8 cellular contexts compared by ENCODE assay signal in genomic region chr1:219660666-219661463, GRCh38. TPM values are rescaled to one million over a fixed set of nuclear protein-coding genes. Genes with fewer than 3 reads are reported as not detected.
DNase-seq lines count a peak whose midpoint lies in the region; ATAC-seq and TF ChIP-seq lines count a peak whose summit lies in the region.

No MANE protein-coding gene starts in this region.

- H3K27me3 ChIP-seq in osteoblast (ENCODE audit: insufficient read depth, low read length), result no peaks in the 10 kb centered on the region

- no peaks in the 10 kb centered on the region for H4K20me1 ChIP-seq in osteoblast (ENCODE audit: insufficient read depth, low read length)

- CTCF ChIA-PET in activated naive CD4-positive, alpha-beta T cell treated with anti-CD3 and anti-CD28 coated beads for 36 hours (lab: Charles Lee), result interaction anchor here (0.7 to 1.7 kb wide), 4 partner anchors 10 to 740 kb away, joined by 3 to 7 read pairs (median 4); no protein-coding TSS in a partner anchor

- peak; percentile 74 for TF ChIP-seq CTCF in glutamatergic neuron (IDR thresholded peaks at IDR 0.05; ENCODE audit: partially characterized antibody, unreplicated experiment)
- TF ChIP-seq CTCF in osteoblast (IDR thresholded peaks at IDR 0.05; ENCODE audit: extremely low read depth, low read depth, low read length), result peak; percentile 99

- H3K9me3 Mint-ChIP-seq in activated CD4-positive, alpha-beta T cell treated with anti-CD3 and anti-CD28 coated beads, Interleukin-2, amount 10 ng/mL, durations not matched to agents 24 days and 14 days, result no peaks in the 10 kb centered on the region
- H3K9me3 Mint-ChIP-seq in activated naive CD4-positive, alpha-beta T cell treated with anti-CD3 and anti-CD28 coated beads for 36 hours, result no peaks in the 10 kb centered on the region
- H3K9me3 Mint-ChIP-seq in glutamatergic neuron (ENCODE audit: unreplicated experiment), result peaks cover 3% of the 10 kb centered on the region

- H3K79me2 ChIP-seq in osteoblast (ENCODE audit: insufficient read depth, low read length), result no peaks in the 10 kb centered on the region

- peak overlapping the region; percentile 83 for H3K4me2 ChIP-seq in osteoblast (ENCODE audit: insufficient read depth, low read length)

- H3K27me3 Mint-ChIP-seq in activated CD4-positive, alpha-beta T cell treated with anti-CD3 and anti-CD28 coated beads, Interleukin-2, amount 10 ng/mL, durations not matched to agents 24 days and 14 days, result peaks cover 11% of the 10 kb centered on the region
- H3K27me3 Mint-ChIP-seq in activated naive CD4-positive, alpha-beta T cell treated with anti-CD3 and anti-CD28 coated beads for 36 hours (ENCODE audit: low read depth), result peaks cover 26% of the 10 kb centered on the region
- no peaks in the 10 kb centered on the region for H3K27me3 Mint-ChIP-seq in glutamatergic neuron (ENCODE audit: unreplicated experiment)

- H3K4me3 ChIP-seq in osteoblast (ENCODE audit: insufficient read depth, low read length), result peak overlapping the region; percentile 58

- DNase-seq in activated CD4-positive, alpha-beta T cell treated with anti-CD3 and anti-CD28 coated beads, Interleukin-2, amount 10 ng/mL, durations not matched to agents 24 days and 14 days, result peak; percentile 83
- no peak for DNase-seq in activated CD4-positive, alpha-beta T cell treated with anti-CD3 and anti-CD28 coated beads, Interleukin-2, amount 50 U/mL, for 4 hours
- DNase-seq in NCI-H2029 (lab: John Stamatoyannopoulos, UW) (peak; percentile 54), glutamatergic neuron (peak; percentile 94), osteoblast (ENCODE audit: insufficient read length, low spot score, missing footprints) (no peak), HT-29 (ENCODE audit: low spot score) (no peak)
- peak; percentile 68 for DNase-seq in activated naive CD4-positive, alpha-beta T cell treated with anti-CD3 and anti-CD28 coated beads for 36 hours

- peak overlapping the region; percentile 53 for H3K4me3 Mint-ChIP-seq in activated CD4-positive, alpha-beta T cell treated with anti-CD3 and anti-CD28 coated beads, Interleukin-2, amount 10 ng/mL, durations not matched to agents 24 days and 14 days
- no peak overlapping the region for H3K4me3 Mint-ChIP-seq in activated naive CD4-positive, alpha-beta T cell treated with anti-CD3 and anti-CD28 coated beads for 36 hours
- peak overlapping the region; percentile 88 for H3K4me3 Mint-ChIP-seq in glutamatergic neuron (ENCODE audit: unreplicated experiment)

- H3K36me3 Mint-ChIP-seq in activated CD4-positive, alpha-beta T cell treated with anti-CD3 and anti-CD28 coated beads, Interleukin-2, amount 10 ng/mL, durations not matched to agents 24 days and 14 days (ENCODE audit: low read depth), result no peaks in the 10 kb centered on the region
- H3K36me3 Mint-ChIP-seq in activated naive CD4-positive, alpha-beta T cell treated with anti-CD3 and anti-CD28 coated beads for 36 hours (ENCODE audit: low read depth), result no peaks in the 10 kb centered on the region
- H3K36me3 Mint-ChIP-seq in glutamatergic neuron (ENCODE audit: unreplicated experiment), result no peaks in the 10 kb centered on the region

- no peaks in the 10 kb centered on the region for H3K36me3 ChIP-seq in osteoblast (ENCODE audit: insufficient read depth, low read length)

- no peaks in the 10 kb centered on the region for H3K9me3 ChIP-seq in osteoblast (ENCODE audit: low read depth, low read length)

- intact Hi-C loops in activated CD4-positive, alpha-beta T cell treated with anti-CD3 and anti-CD28 coated beads, Interleukin-2, amount 10 ng/mL, durations not matched to agents 24 days and 14 days (cut with micrococcal nuclease), result loop anchor here (10.0 kb wide), 1 partner anchor 456 kb away; no protein-coding TSS in a partner anchor
- intact Hi-C loops in activated naive CD4-positive, alpha-beta T cell treated with anti-CD3 and anti-CD28 coated beads for 36 hours (cut with micrococcal nuclease), result loop anchor here (1.0 to 2.0 kb wide), 2 partner anchors 457 to 1330 kb away; no protein-coding TSS in a partner anchor

- H2AFZ ChIP-seq in osteoblast (ENCODE audit: low read length), result peak overlapping the region; percentile 84

- H3K27ac Mint-ChIP-seq in activated CD4-positive, alpha-beta T cell treated with anti-CD3 and anti-CD28 coated beads, Interleukin-2, amount 10 ng/mL, durations not matched to agents 24 days and 14 days, result no peak overlapping the region
- H3K27ac Mint-ChIP-seq in activated naive CD4-positive, alpha-beta T cell treated with anti-CD3 and anti-CD28 coated beads for 36 hours, result no peak overlapping the region
- H3K27ac Mint-ChIP-seq in glutamatergic neuron (ENCODE audit: unreplicated experiment), result peak overlapping the region; percentile 69

- peaks cover 23% of the 10 kb centered on the region for H3K4me1 ChIP-seq in osteoblast (ENCODE audit: insufficient read depth, low read length)

- ATAC-seq in HG02623 (IDR thresholded peaks at IDR 0.05; ENCODE audit: unreplicated experiment), result peak; percentile 72

- H3K4me1 Mint-ChIP-seq in activated CD4-positive, alpha-beta T cell treated with anti-CD3 and anti-CD28 coated beads, Interleukin-2, amount 10 ng/mL, durations not matched to agents 24 days and 14 days, result peaks cover 2% of the 10 kb centered on the region
- H3K4me1 Mint-ChIP-seq in activated naive CD4-positive, alpha-beta T cell treated with anti-CD3 and anti-CD28 coated beads for 36 hours (ENCODE audit: low read depth), result no peaks in the 10 kb centered on the region
- peaks cover 3% of the 10 kb centered on the region for H3K4me1 Mint-ChIP-seq in glutamatergic neuron (ENCODE audit: low read depth, unreplicated experiment)

- H3K27ac ChIP-seq in osteoblast (ENCODE audit: low read depth, low read length), result no peak overlapping the region

RNA-seq across cellular contexts. Expression of gene ZC3H11B, which starts 48.0 kb away (rescaled TPM):
- 0.31 TPM in 1 of 2 replicates, not detected in the other for total RNA-seq in activated CD4-positive, alpha-beta T cell treated with anti-CD3 and anti-CD28 coated beads, Interleukin-2, amount 10 ng/mL, durations not matched to agents 24 days and 14 days
- under 1 TPM; 0.14 to 0.25 TPM for total RNA-seq in activated naive CD4-positive, alpha-beta T cell treated with anti-CD3 and anti-CD28 coated beads for 36 hours
- total RNA-seq in glutamatergic neuron (ENCODE audit: unreplicated experiment), result not detected
- under 0.01 TPM in 2 replicates for total RNA-seq in osteoblast
- 0.05 TPM in 1 of 2 replicates, not detected in the other for total RNA-seq in HT-29 (2014; rRNA removed; shearing (Covaris generic))

Comparison
In these comparisons a context has a peak if more than half of its experiments do, and no peak if none do; other contexts are left out.
1. DNase-seq: peak in activated CD4-positive, alpha-beta T cell treated with anti-CD3 and anti-CD28 coated beads, Interleukin-2, amount 10 ng/mL, durations not matched to agents 24 days and 14 days (single experiment), NCI-H2029 (single experiment), activated naive CD4-positive, alpha-beta T cell treated with anti-CD3 and anti-CD28 coated beads for 36 hours (single experiment) and glutamatergic neuron (single experiment); none in activated CD4-positive, alpha-beta T cell treated with anti-CD3 and anti-CD28 coated beads, Interleukin-2, amount 50 U/mL, for 4 hours (0 of 2), osteoblast (single experiment) and HT-29 (single experiment).